Comparison of ENCODE assay signal across 1 cellular context in genomic region chr2:11344342-11344955, GRCh38.
TF ChIP-seq lines count a peak whose summit lies in the region.

Gene ROCK2, minus strand, starts transcription at chr2:11344636. Its CDS starts 500 bp downstream, at chr2:11344136.

TF ChIP-seq in HepG2, 621 proteins besides CTCF, POLR2A, EP300 and RAD21 (continued from another document and continues in another):
- TF ChIP-seq, protein P1, sequence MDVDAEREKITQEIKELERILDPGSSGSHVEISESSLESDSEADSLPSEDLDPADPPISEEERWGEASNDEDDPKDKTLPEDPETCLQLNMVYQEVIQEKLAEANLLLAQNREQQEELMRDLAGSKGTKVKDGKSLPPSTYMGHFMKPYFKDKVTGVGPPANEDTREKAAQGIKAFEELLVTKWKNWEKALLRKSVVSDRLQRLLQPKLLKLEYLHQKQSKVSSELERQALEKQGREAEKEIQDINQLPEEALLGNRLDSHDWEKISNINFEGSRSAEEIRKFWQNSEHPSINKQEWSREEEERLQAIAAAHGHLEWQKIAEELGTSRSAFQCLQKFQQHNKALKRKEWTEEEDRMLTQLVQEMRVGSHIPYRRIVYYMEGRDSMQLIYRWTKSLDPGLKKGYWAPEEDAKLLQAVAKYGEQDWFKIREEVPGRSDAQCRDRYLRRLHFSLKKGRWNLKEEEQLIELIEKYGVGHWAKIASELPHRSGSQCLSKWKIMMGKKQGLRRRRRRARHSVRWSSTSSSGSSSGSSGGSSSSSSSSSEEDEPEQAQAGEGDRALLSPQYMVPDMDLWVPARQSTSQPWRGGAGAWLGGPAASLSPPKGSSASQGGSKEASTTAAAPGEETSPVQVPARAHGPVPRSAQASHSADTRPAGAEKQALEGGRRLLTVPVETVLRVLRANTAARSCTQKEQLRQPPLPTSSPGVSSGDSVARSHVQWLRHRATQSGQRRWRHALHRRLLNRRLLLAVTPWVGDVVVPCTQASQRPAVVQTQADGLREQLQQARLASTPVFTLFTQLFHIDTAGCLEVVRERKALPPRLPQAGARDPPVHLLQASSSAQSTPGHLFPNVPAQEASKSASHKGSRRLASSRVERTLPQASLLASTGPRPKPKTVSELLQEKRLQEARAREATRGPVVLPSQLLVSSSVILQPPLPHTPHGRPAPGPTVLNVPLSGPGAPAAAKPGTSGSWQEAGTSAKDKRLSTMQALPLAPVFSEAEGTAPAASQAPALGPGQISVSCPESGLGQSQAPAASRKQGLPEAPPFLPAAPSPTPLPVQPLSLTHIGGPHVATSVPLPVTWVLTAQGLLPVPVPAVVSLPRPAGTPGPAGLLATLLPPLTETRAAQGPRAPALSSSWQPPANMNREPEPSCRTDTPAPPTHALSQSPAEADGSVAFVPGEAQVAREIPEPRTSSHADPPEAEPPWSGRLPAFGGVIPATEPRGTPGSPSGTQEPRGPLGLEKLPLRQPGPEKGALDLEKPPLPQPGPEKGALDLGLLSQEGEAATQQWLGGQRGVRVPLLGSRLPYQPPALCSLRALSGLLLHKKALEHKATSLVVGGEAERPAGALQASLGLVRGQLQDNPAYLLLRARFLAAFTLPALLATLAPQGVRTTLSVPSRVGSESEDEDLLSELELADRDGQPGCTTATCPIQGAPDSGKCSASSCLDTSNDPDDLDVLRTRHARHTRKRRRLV (CRISPR knock-in tag; IDR thresholded peaks at IDR 0.05), result no peak
- TF ChIP-seq ZNF510 (CRISPR knock-in tag; IDR thresholded peaks at IDR 0.05; ENCODE audit: low read depth) (no peak; the same call in 1 of the 2 replicates), ZSCAN29 (CRISPR knock-in tag; conservative IDR thresholded peaks at IDR 0.05) (peak; percentile 20; the same call in 1 of the 2 replicates), ZMYM4 (CRISPR knock-in tag; IDR thresholded peaks at IDR 0.05) (peak; percentile 70; the same call in 1 of the 2 replicates), PRMT3 (CRISPR knock-in tag; IDR thresholded peaks at IDR 0.05; ENCODE audit: borderline replicate concordance, low read depth) (0 out of 2 replicates have a peak, but pooled peaks have one; percentile 21), PITX1 (CRISPR knock-in tag; IDR thresholded peaks at IDR 0.05) (no peak; the same call in 1 of the 2 replicates), ZBTB38 (CRISPR knock-in tag; IDR thresholded peaks at IDR 0.05) (peak; percentile 38; the same call in 1 of the 2 replicates), AGO1 (IDR thresholded peaks at IDR 0.05; ENCODE audit: low read depth, low read length, poor library complexity, severe bottlenecking) (peak; percentile 92), NCOA2 (CRISPR knock-in tag; IDR thresholded peaks at IDR 0.05) (peak; percentile 48; the same call in 1 of the 2 replicates), NFKB2 (CRISPR knock-in tag; IDR thresholded peaks at IDR 0.05; ENCODE audit: borderline replicate concordance) (no peak), CCDC6 (CRISPR knock-in tag; IDR thresholded peaks at IDR 0.05) (peak; percentile 67; the same call in 1 of the 2 replicates), HNF4A (CRISPR knock-in tag; IDR thresholded peaks at IDR 0.05) (peak; percentile 28; the same call in 1 of the 2 replicates), MIXL1 (CRISPR knock-in tag; IDR thresholded peaks at IDR 0.05) (peak; percentile 51; the same call in 1 of the 2 replicates), ARID4A (CRISPR knock-in tag; IDR thresholded peaks at IDR 0.05; ENCODE audit: borderline replicate concordance) (peak; percentile 50; the same call in 1 of the 2 replicates), MAFF (IDR thresholded peaks at IDR 0.05; ENCODE audit: low read depth, low read length) (no peak), POLR2AphosphoS5 (IDR thresholded peaks at IDR 0.05; ENCODE audit: low read depth, low read length) (peak; percentile 54), ZNF530 (CRISPR knock-in tag; IDR thresholded peaks at IDR 0.05; ENCODE audit: low read depth) (no peak), ZBTB7A (CRISPR knock-in tag; IDR thresholded peaks at IDR 0.05) (peak; percentile 95), ARID2 (CRISPR knock-in tag; IDR thresholded peaks at IDR 0.05; ENCODE audit: borderline replicate concordance) (no peak), IRX3 (CRISPR knock-in tag; IDR thresholded peaks at IDR 0.05; ENCODE audit: borderline replicate concordance, low read depth) (peak; percentile 61; the same call in 1 of the 2 replicates), ZC3H13 (CRISPR knock-in tag; IDR thresholded peaks at IDR 0.05) (0 out of 2 replicates have a peak, but pooled peaks have one; percentile 41), ZNF788 (CRISPR knock-in tag; IDR thresholded peaks at IDR 0.05; ENCODE audit: borderline replicate concordance) (peak; percentile 62; the same call in 1 of the 2 replicates), ZNF138 (CRISPR knock-in tag; IDR thresholded peaks at IDR 0.05; ENCODE audit: low read depth) (no peak; the same call in 1 of the 2 replicates), ZNF335 (CRISPR knock-in tag; IDR thresholded peaks at IDR 0.05) (no peak), ZNF205 (CRISPR knock-in tag; IDR thresholded peaks at IDR 0.05) (0 out of 2 replicates have a peak, but pooled peaks have one; percentile 46), JARID2 (CRISPR knock-in tag; IDR thresholded peaks at IDR 0.05; ENCODE audit: insufficient replicate concordance) (no peak), AHR (CRISPR knock-in tag; IDR thresholded peaks at IDR 0.05) (0 out of 2 replicates have a peak, but pooled peaks have one; percentile 17), RXRB (CRISPR knock-in tag; IDR thresholded peaks at IDR 0.05; ENCODE audit: borderline replicate concordance) (peak; percentile 82; the same call in 1 of the 2 replicates)
- TF ChIP-seq, protein P2, sequence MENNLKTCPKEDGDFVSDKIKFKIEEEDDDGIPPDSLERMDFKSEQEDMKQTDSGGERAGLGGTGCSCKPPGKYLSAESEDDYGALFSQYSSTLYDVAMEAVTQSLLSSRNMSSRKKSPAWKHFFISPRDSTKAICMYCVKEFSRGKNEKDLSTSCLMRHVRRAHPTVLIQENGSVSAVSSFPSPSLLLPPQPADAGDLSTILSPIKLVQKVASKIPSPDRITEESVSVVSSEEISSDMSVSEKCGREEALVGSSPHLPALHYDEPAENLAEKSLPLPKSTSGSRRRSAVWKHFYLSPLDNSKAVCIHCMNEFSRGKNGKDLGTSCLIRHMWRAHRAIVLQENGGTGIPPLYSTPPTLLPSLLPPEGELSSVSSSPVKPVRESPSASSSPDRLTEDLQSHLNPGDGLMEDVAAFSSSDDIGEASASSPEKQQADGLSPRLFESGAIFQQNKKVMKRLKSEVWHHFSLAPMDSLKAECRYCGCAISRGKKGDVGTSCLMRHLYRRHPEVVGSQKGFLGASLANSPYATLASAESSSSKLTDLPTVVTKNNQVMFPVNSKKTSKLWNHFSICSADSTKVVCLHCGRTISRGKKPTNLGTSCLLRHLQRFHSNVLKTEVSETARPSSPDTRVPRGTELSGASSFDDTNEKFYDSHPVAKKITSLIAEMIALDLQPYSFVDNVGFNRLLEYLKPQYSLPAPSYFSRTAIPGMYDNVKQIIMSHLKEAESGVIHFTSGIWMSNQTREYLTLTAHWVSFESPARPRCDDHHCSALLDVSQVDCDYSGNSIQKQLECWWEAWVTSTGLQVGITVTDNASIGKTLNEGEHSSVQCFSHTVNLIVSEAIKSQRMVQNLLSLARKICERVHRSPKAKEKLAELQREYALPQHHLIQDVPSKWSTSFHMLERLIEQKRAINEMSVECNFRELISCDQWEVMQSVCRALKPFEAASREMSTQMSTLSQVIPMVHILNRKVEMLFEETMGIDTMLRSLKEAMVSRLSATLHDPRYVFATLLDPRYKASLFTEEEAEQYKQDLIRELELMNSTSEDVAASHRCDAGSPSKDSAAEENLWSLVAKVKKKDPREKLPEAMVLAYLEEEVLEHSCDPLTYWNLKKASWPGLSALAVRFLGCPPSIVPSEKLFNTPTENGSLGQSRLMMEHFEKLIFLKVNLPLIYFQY (CRISPR knock-in tag; IDR thresholded peaks at IDR 0.05; ENCODE audit: borderline replicate concordance), result no peak
- TF ChIP-seq, protein P3, sequence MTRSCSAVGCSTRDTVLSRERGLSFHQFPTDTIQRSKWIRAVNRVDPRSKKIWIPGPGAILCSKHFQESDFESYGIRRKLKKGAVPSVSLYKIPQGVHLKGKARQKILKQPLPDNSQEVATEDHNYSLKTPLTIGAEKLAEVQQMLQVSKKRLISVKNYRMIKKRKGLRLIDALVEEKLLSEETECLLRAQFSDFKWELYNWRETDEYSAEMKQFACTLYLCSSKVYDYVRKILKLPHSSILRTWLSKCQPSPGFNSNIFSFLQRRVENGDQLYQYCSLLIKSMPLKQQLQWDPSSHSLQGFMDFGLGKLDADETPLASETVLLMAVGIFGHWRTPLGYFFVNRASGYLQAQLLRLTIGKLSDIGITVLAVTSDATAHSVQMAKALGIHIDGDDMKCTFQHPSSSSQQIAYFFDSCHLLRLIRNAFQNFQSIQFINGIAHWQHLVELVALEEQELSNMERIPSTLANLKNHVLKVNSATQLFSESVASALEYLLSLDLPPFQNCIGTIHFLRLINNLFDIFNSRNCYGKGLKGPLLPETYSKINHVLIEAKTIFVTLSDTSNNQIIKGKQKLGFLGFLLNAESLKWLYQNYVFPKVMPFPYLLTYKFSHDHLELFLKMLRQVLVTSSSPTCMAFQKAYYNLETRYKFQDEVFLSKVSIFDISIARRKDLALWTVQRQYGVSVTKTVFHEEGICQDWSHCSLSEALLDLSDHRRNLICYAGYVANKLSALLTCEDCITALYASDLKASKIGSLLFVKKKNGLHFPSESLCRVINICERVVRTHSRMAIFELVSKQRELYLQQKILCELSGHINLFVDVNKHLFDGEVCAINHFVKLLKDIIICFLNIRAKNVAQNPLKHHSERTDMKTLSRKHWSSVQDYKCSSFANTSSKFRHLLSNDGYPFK (CRISPR knock-in tag; IDR thresholded peaks at IDR 0.05; ENCODE audit: borderline replicate concordance), result no peak
- TF ChIP-seq, protein P4, sequence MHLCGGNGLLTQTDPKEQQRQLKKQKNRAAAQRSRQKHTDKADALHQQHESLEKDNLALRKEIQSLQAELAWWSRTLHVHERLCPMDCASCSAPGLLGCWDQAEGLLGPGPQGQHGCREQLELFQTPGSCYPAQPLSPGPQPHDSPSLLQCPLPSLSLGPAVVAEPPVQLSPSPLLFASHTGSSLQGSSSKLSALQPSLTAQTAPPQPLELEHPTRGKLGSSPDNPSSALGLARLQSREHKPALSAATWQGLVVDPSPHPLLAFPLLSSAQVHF (CRISPR knock-in tag; IDR thresholded peaks at IDR 0.05), result peak; percentile 54; the same call in 1 of the 2 replicates
- TF ChIP-seq, protein P5, sequence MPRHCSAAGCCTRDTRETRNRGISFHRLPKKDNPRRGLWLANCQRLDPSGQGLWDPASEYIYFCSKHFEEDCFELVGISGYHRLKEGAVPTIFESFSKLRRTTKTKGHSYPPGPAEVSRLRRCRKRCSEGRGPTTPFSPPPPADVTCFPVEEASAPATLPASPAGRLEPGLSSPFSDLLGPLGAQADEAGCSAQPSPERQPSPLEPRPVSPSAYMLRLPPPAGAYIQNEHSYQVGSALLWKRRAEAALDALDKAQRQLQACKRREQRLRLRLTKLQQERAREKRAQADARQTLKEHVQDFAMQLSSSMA (CRISPR knock-in tag; IDR thresholded peaks at IDR 0.05), result peak; percentile 13; the same call in 1 of the 2 replicates
- TF ChIP-seq, protein P6, sequence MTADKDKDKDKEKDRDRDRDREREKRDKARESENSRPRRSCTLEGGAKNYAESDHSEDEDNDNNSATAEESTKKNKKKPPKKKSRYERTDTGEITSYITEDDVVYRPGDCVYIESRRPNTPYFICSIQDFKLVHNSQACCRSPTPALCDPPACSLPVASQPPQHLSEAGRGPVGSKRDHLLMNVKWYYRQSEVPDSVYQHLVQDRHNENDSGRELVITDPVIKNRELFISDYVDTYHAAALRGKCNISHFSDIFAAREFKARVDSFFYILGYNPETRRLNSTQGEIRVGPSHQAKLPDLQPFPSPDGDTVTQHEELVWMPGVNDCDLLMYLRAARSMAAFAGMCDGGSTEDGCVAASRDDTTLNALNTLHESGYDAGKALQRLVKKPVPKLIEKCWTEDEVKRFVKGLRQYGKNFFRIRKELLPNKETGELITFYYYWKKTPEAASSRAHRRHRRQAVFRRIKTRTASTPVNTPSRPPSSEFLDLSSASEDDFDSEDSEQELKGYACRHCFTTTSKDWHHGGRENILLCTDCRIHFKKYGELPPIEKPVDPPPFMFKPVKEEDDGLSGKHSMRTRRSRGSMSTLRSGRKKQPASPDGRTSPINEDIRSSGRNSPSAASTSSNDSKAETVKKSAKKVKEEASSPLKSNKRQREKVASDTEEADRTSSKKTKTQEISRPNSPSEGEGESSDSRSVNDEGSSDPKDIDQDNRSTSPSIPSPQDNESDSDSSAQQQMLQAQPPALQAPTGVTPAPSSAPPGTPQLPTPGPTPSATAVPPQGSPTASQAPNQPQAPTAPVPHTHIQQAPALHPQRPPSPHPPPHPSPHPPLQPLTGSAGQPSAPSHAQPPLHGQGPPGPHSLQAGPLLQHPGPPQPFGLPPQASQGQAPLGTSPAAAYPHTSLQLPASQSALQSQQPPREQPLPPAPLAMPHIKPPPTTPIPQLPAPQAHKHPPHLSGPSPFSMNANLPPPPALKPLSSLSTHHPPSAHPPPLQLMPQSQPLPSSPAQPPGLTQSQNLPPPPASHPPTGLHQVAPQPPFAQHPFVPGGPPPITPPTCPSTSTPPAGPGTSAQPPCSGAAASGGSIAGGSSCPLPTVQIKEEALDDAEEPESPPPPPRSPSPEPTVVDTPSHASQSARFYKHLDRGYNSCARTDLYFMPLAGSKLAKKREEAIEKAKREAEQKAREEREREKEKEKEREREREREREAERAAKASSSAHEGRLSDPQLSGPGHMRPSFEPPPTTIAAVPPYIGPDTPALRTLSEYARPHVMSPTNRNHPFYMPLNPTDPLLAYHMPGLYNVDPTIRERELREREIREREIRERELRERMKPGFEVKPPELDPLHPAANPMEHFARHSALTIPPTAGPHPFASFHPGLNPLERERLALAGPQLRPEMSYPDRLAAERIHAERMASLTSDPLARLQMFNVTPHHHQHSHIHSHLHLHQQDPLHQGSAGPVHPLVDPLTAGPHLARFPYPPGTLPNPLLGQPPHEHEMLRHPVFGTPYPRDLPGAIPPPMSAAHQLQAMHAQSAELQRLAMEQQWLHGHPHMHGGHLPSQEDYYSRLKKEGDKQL (CRISPR knock-in tag; IDR thresholded peaks at IDR 0.05; ENCODE audit: low read depth), result 0 out of 2 replicates have a peak, but pooled peaks have one; percentile 19
